Comparison of ENCODE assay signal across 8 cellular contexts in genomic region chr12:56159482-56160105, GRCh38.
A peak's percentile ranks its signal among the peaks of the same experiment; 100 is the strongest.
DNase-seq lines count a peak whose midpoint lies in the region; FAIRE-seq and TF ChIP-seq lines count a peak whose summit lies in the region.

No MANE protein-coding gene starts in this region.

- H3K36me3 ChIP-seq in SK-N-MC (ENCODE audit: insufficient read depth, low read length): peaks cover 60% of the 10 kb centered on the region
- H3K36me3 ChIP-seq in rectal smooth muscle tissue (ENCODE audit: control insufficient read depth, insufficient read depth, low read length): peaks cover 37% of the 10 kb centered on the region

- no peaks in the 10 kb centered on the region for H3K9me3 ChIP-seq in SK-N-MC (ENCODE audit: low read depth, low read length)

- H3K4me3 ChIP-seq in GM08714 (ENCODE audit: low read length) (peak overlapping the region; percentile 86), SK-N-MC (peak overlapping the region; percentile 80), fibroblast of mammary gland (ENCODE audit: control insufficient read depth, low read depth, low read length) (peak overlapping the region; percentile 100), rectal smooth muscle tissue (ENCODE audit: low read length) (peak overlapping the region; percentile 99)

- no peaks in the 10 kb centered on the region for H3K27me3 ChIP-seq in rectal smooth muscle tissue (ENCODE audit: control insufficient read depth, insufficient read depth, low read length)

- H3K4me1 ChIP-seq in rectal smooth muscle tissue (ENCODE audit: control insufficient read depth, insufficient read depth, low read length): peaks cover 19% of the 10 kb centered on the region

- TF ChIP-seq CTCF in fibroblast of mammary gland (conservative IDR thresholded peaks at IDR 0.05; ENCODE audit: control insufficient read depth, insufficient read depth, low read depth, low read length) (no peak), D721Med (IDR thresholded peaks at IDR 0.05; ENCODE audit: insufficient read depth, missing control alignments) (no peak)

- no peak for DNase-seq in SK-N-MC (ENCODE audit: low read depth, low spot score)
- no peak for DNase-seq in fibroblast of mammary gland (ENCODE audit: low read depth)
- DNase-seq in globus pallidus (ENCODE audit: low spot score): no peak
- DNase-seq in D721Med (ENCODE audit: insufficient read length, low spot score): no peak
- DNase-seq in NCI-H446 (lab: John Stamatoyannopoulos, UW): no peak
- DNase-seq in kidney glomerular epithelial cell (lab: John Stamatoyannopoulos, UW): no peak

- peak overlapping the region; percentile 90 for H3K9ac ChIP-seq in SK-N-MC (ENCODE audit: insufficient read length)
- H3K9ac ChIP-seq in rectal smooth muscle tissue (ENCODE audit: low read length): peak overlapping the region; percentile 99

- FAIRE-seq in D721Med (lab: Jason Lieb, UNC): no peak

- H3K27ac ChIP-seq in SK-N-MC: peak overlapping the region; percentile 75; the same call in 1 of the 2 replicates
- H3K27ac ChIP-seq in rectal smooth muscle tissue (ENCODE audit: low read depth, low read length): peak overlapping the region; percentile 99
